28 cellular contexts compared by ENCODE assay signal in the genomic region with DNA sequence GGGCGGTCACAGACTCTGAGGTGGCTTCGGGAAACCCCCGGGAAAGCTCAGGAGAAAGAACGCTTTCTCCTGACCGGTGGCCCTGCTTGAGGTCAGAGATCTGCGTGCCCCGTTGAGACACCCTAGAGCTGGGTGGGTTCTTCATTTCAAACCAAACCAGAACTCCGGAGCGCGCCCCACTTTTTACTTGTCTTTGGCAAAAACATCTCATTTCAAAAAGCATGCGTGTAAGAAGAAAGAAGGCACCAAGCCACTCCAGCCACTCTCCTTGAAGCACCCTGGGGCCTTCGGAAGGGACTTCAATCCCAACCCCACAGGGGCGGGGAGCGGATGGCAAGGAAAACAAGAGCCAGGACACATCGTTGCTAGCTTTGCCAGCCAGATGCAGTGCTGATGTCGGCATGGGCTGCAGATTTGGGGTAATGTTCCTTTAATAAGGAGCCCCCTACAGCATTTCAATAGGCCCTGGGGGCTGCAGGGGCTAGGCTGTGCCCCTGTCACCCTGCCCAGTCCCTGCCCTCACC.
DNase-seq lines count a peak whose midpoint lies in the region; ATAC-seq and TF ChIP-seq lines count a peak whose summit lies in the region.
"Had no signal": no experiment of that assay in that cellular context is flagged by ENCODE, and none has a peak within 500 bp of the region (broad histone marks: within the 10 kb centered on the region; RNA-seq: fewer than 3 reads in every experiment).

No MANE protein-coding gene starts in this region.

- ATAC-seq in HG03378 (IDR thresholded peaks at IDR 0.05; ENCODE audit: unreplicated experiment) (no peak), GM21423 (IDR thresholded peaks at IDR 0.05; ENCODE audit: unreplicated experiment) (no peak)
- ATAC-seq: activated CD8-positive, alpha-beta T cell treated with anti-CD3 and anti-CD28 coated beads, Interleukin-2, amount 10 ng/mL, durations not matched to agents 7 days and 5 days; left lung had no signal

- no peak overlapping the region for H3K23ac ChIP-seq in neuronal stem cell (ENCODE audit: low read depth, low read length, poor library complexity)

- peak overlapping the region; percentile 82 for H3K18ac ChIP-seq in neuronal stem cell (ENCODE audit: low read length)

- H2BK5ac ChIP-seq in neuronal stem cell (ENCODE audit: low read length): no peak overlapping the region

- H3K79me1 ChIP-seq in neuronal stem cell (ENCODE audit: low read depth, low read length): no peaks in the 10 kb centered on the region

- H3K4me1 ChIP-seq in SJSA1 (replicated peaks): peaks cover 49% of the 10 kb centered on the region
- H3K4me1 ChIP-seq in neuronal stem cell (ENCODE audit: control insufficient read depth in 2 of 2, insufficient read depth in 1 of 2, low read depth in 1 of 2, low read length in 2 of 2): peaks cover 19 to 24% of the 10 kb centered on the region in 2 donors
- peaks cover 0 to 43% (median 20%) of the 10 kb centered on the region in 4 donors for H3K4me1 ChIP-seq in tibial nerve
- H3K4me1 ChIP-seq: left lung had no signal

- no peak overlapping the region for H2BK120ac ChIP-seq in neuronal stem cell (ENCODE audit: low read depth, low read length)

- peak overlapping the region; percentile 3 for H2BK15ac ChIP-seq in neuronal stem cell (ENCODE audit: low read length)

- no peak overlapping the region for H3K9ac ChIP-seq in neuronal stem cell (ENCODE audit: low read depth, low read length, poor library complexity)

- H3K4me3 ChIP-seq in SJSA1: no peak overlapping the region
- no peak overlapping the region for H3K4me3 ChIP-seq in neuronal stem cell (ENCODE audit: low read length in 2 of 2)
- no peak overlapping the region for H3K4me3 ChIP-seq in tibial nerve
- H3K4me3 ChIP-seq: left lung, sigmoid colon, suprapubic skin had no signal

- no peak for TF ChIP-seq CTCF in tibial nerve (IDR thresholded peaks at IDR 0.05)

- TF ChIP-seq POLR2A in tibial nerve (IDR thresholded peaks at IDR 0.05): no peak

- H3K4me2 ChIP-seq in neuronal stem cell (ENCODE audit: insufficient read depth, low read length, poor library complexity, severe bottlenecking): no peak overlapping the region

- H3K36me3 ChIP-seq in SJSA1 (no peaks in the 10 kb centered on the region), neuronal stem cell (replicated peaks in 1 of 2; ENCODE audit: control insufficient read depth in 2 of 2, insufficient read depth in 2 of 2, low read length in 2 of 2) (no peaks in the 10 kb centered on the region), tibial nerve (no peaks in the 10 kb centered on the region)
- H3K36me3 ChIP-seq: left lung, sigmoid colon, suprapubic skin had no signal

- no peak for TF ChIP-seq EP300 in tibial nerve (IDR thresholded peaks at IDR 0.05)

- H3K9me3 ChIP-seq in SJSA1 (replicated peaks) (no peaks in the 10 kb centered on the region), neuronal stem cell (replicated peaks in 1 of 2; ENCODE audit: control insufficient read depth in 2 of 2, insufficient read depth in 1 of 2, low read depth in 1 of 2, low read length in 2 of 2) (peaks cover 0 to 2% of the 10 kb centered on the region in 2 donors), tibial nerve (no peaks in the 10 kb centered on the region)
- H3K9me3 ChIP-seq: left lung, sigmoid colon, suprapubic skin had no signal

- no peak overlapping the region for H4K8ac ChIP-seq in neuronal stem cell (ENCODE audit: low read depth, low read length)

- no peak overlapping the region for H3K4ac ChIP-seq in neuronal stem cell (ENCODE audit: low read length)

- peak in 1 of 2 experiments; percentile 34 for DNase-seq in SJSA1 (ENCODE audit: low read depth in 1 of 2, low spot score in 2 of 2)
- DNase-seq in caudate nucleus (lab: John Stamatoyannopoulos, UW): no peak
- DNase-seq in neuronal stem cell (ENCODE audit: low spot score): no peak
- DNase-seq in tibial nerve (ENCODE audit: low spot score in 2 of 2): no peak
- DNase-seq in stimulated activated CD4-positive, alpha-beta T cell treated with anti-CD3 and anti-CD28 coated beads, Interleukin-4, amount 100 ng/mL, for 24 hours: no peak
- DNase-seq: activated CD8-positive, alpha-beta T cell treated with anti-CD3 and anti-CD28 coated beads, Interleukin-2, amount 10 ng/mL, durations not matched to agents 7 days and 5 days; activated effector memory CD4-positive, alpha-beta T cell treated with anti-CD3 and anti-CD28 coated beads, Interleukin-2, amount 50 U/mL, for 16 hours; activated naive CD8-positive, alpha-beta T cell treated with anti-CD3 and anti-CD28 coated beads, Interleukin-2, amount 10 ng/mL, durations not matched to agents 7 days and 5 days; activated T-cell treated with anti-CD3 and anti-CD28 coated beads for 4 hours; central memory CD4-positive, alpha-beta T cell; COR-L47; DMS53; endodermal cell; glutamatergic neuron; HCEC 1CT; IMR-90; mesenchymal stem cell; MV-4-11; NCI-H1436 treated with DMSO at 0.1 percent for 48 hours; NCI-H2081 treated with DMSO at 0.1 percent for 48 hours; NCI-H226; Right ventricle myocardium superior; sigmoid colon; stimulated activated CD4-positive, alpha-beta T cell treated with anti-CD3 and anti-CD28 coated beads, Interleukin-4, amount 100 ng/mL, for 1 hour had no signal

- H2AFZ ChIP-seq in neuronal stem cell (ENCODE audit: low read length): peak overlapping the region; percentile 83

- H2BK12ac ChIP-seq in neuronal stem cell (ENCODE audit: low read length): peak overlapping the region; percentile 44

- H3K27me3 ChIP-seq in SJSA1 (replicated peaks) (no peaks in the 10 kb centered on the region), neuronal stem cell (ENCODE audit: control insufficient read depth in 3 of 3, insufficient read depth in 3 of 3, low read depth in 1 of 3, low read length in 3 of 3) (no peaks in the 10 kb centered on the region), tibial nerve (no peaks in the 10 kb centered on the region)
- H3K27me3 ChIP-seq: sigmoid colon, suprapubic skin had no signal

- H3K27ac ChIP-seq in SJSA1: peak overlapping the region; percentile 87
- peak overlapping the region; percentile 67 for H3K27ac ChIP-seq in caudate nucleus (ENCODE audit: low read depth, low read length)
- no peak overlapping the region for H3K27ac ChIP-seq in neuronal stem cell (replicated peaks; ENCODE audit: low read length)
- H3K27ac ChIP-seq in tibial nerve: peak overlapping the region in 3 of 4 donors; percentile 38 to 95 (median 91)
- H3K27ac ChIP-seq: left lung, suprapubic skin had no signal

- no peak overlapping the region for H4K91ac ChIP-seq in neuronal stem cell (ENCODE audit: low read depth, low read length, poor library complexity)

- H2AK5ac ChIP-seq in neuronal stem cell (ENCODE audit: low read depth, low read length): peak overlapping the region; percentile 6

- no CpG with 5 or more reads among the region's 16 CpGs for WGBS in neuronal stem cell (ENCODE audit: extremely low coverage in 2 of 2, insufficient read length in 2 of 2, insufficient replicate concordance in 1 of 2), 2 donors
- WGBS in tibial nerve, 2 donors: 68 to 75% methylated on average over 16 of the region's 16 CpGs

- no peak overlapping the region for H3K14ac ChIP-seq in neuronal stem cell (ENCODE audit: low read length)
